10 cellular contexts compared by ENCODE assay signal in the genomic region with DNA sequence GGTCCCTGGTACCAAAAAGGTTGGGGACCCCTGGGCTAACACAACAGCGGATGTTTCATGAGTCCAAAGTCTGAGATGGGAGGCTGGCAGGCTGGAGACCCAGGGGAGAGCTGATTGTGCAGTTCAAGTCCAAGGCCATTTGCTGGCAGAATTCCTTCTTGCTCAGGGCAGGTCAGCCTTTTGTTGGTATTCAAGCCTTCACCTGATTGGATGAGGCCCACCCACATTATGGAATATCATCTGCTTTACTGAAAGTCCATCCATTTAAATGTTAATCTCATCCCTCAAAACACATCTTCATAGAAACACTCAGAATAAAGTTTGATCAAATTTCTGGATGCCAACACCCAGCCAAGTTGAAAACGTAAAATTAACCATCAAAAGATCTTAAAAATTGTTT. TPM values are rescaled to one million over a fixed set of nuclear protein-coding genes. Genes with fewer than 3 reads are reported as not detected.
"Had no signal": no experiment of that assay in that cellular context is flagged by ENCODE, and none has a peak within 500 bp of the region (broad histone marks: within the 10 kb centered on the region; RNA-seq: fewer than 3 reads in every experiment).

No MANE protein-coding gene starts in this region.

- H3K9me3 ChIP-seq: HAP-1 had no signal

- H3K4me3 Mint-ChIP-seq: GM23338, H9, HFFc6 had no signal

- H3K27ac ChIP-seq: GM23248 had no signal

- H3K4me1 ChIP-seq: HAP-1 had no signal

- DNase-seq: GM23248, GOT3, H7, H9, HCEC 1CT, HFFc6 had no signal

- H2AFZ ChIP-seq: GM23248, GM23338 had no signal

- FAIRE-seq: H1, H54 had no signal

- H3K4me3 ChIP-seq: GM23248, GM23338, HAP-1 had no signal

- ATAC-seq: GM23338 had no signal

- H3K27ac Mint-ChIP-seq: GM23338, H9, HFFc6 had no signal

- H3K4me2 ChIP-seq: GM23338 had no signal

- H3K9ac ChIP-seq: GM23248 had no signal

- H3K36me3 ChIP-seq: HAP-1 had no signal

RNA-seq across cellular contexts. Expression of a gene that starts 52.9 kb away (rescaled TPM):
- total RNA-seq: H9, HFFc6 had no signal
